In the genomic region with DNA sequence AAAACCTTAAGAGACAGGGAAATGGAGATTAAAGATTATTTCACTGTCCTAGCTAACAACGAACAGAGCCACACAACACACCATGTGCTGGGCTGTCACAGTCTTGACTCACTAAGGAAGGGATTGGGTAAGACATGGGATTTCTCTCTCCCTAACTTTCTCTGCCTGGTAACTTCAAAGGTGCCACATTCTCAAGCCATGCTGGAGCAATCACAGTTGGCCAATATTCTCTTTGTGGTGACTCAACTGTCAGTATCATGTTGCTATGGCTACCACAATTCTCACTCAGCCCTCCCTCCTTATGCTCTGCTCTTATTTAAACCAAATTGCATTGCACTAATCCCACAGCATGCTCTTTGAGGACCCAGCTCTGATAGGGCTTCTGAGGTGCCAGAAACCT, we compare ENCODE assay signal across 8 cellular contexts.
DNase-seq lines count a peak whose midpoint lies in the region; ATAC-seq and TF ChIP-seq lines count a peak whose summit lies in the region.

No MANE protein-coding gene starts in this region.

- peaks cover 10 to 35% of the 10 kb centered on the region in 2 donors for H3K36me3 Mint-ChIP-seq in activated T-cell treated with anti-CD3 and anti-CD28 coated beads, Interleukin-2, amount 50 U/mL, for 72 hours (ENCODE audit: insufficient read depth in 2 of 2)

- peak overlapping the region; percentile 41 for H3K27ac Mint-ChIP-seq in activated T-cell treated with anti-CD3 and anti-CD28 coated beads, Interleukin-2, amount 50 U/mL, for 72 hours

- peaks cover 59% of the 10 kb centered on the region for H3K4me1 Mint-ChIP-seq in activated T-cell treated with anti-CD3 and anti-CD28 coated beads, Interleukin-2, amount 50 U/mL, for 72 hours (ENCODE audit: low read depth)

- peaks cover 3 to 5% of the 10 kb centered on the region in 2 donors for H3K9me3 Mint-ChIP-seq in activated T-cell treated with anti-CD3 and anti-CD28 coated beads, Interleukin-2, amount 50 U/mL, for 72 hours

- H3K4me3 Mint-ChIP-seq in activated T-cell treated with anti-CD3 and anti-CD28 coated beads, Interleukin-2, amount 50 U/mL, for 72 hours = peak overlapping the region; percentile 18 to 55

- H3K4me3 ChIP-seq in epithelial cell of proximal tubule (ENCODE audit: low read depth, low read length) = no peak overlapping the region
- H3K4me3 ChIP-seq in skeletal muscle cell (ENCODE audit: low read depth, low read length) = no peak overlapping the region

- DNase-seq in activated T-cell treated with anti-CD3 and anti-CD28 coated beads, Interleukin-2, amount 50 U/mL, for 72 hours = no peak
- DNase-seq in activated T-cell treated with anti-CD3 and anti-CD28 coated beads, Interleukin-2, amount 50 U/mL, for 1 hour = no peak
- DNase-seq in NOMO-1 (lab: John Stamatoyannopoulos, UW; ENCODE audit: unreplicated experiment in 2 of 2) (peak; percentile 39 to 84), epithelial cell of proximal tubule (ENCODE audit: low read depth) (peak; percentile 83), skeletal muscle cell (ENCODE audit: low read depth) (peak; percentile 95), mesenteric fat pad (ENCODE audit: low spot score) (no peak), NCI-H526 (lab: John Stamatoyannopoulos, UW) (no peak), NCI-H2029 (lab: John Stamatoyannopoulos, UW) (no peak)

- peak; percentile 73 to 78 for ATAC-seq in activated T-cell treated with anti-CD3 and anti-CD28 coated beads, Interleukin-2, amount 50 U/mL, for 72 hours (replicated peaks in 1 of 2)

- TF ChIP-seq CTCF in epithelial cell of proximal tubule (conservative IDR thresholded peaks at IDR 0.05; ENCODE audit: low read depth, low read length) = no peak

- no peaks in the 10 kb centered on the region for H3K27me3 Mint-ChIP-seq in activated T-cell treated with anti-CD3 and anti-CD28 coated beads, Interleukin-2, amount 50 U/mL, for 72 hours (ENCODE audit: low read depth)

Comparison
In these comparisons a context has a peak if more than half of its experiments do, and no peak if none do; other contexts are left out.
1. DNase-seq: peak in NOMO-1 (2 of 2), epithelial cell of proximal tubule (single experiment) and skeletal muscle cell (single experiment); none in activated T-cell treated with anti-CD3 and anti-CD28 coated beads, Interleukin-2, amount 50 U/mL, for 72 hours (0 of 2), activated T-cell treated with anti-CD3 and anti-CD28 coated beads, Interleukin-2, amount 50 U/mL, for 1 hour (single experiment), mesenteric fat pad (single experiment), NCI-H526 (0 of 2) and NCI-H2029 (single experiment).